1 cellular context compared by ENCODE assay signal in the genomic region with DNA sequence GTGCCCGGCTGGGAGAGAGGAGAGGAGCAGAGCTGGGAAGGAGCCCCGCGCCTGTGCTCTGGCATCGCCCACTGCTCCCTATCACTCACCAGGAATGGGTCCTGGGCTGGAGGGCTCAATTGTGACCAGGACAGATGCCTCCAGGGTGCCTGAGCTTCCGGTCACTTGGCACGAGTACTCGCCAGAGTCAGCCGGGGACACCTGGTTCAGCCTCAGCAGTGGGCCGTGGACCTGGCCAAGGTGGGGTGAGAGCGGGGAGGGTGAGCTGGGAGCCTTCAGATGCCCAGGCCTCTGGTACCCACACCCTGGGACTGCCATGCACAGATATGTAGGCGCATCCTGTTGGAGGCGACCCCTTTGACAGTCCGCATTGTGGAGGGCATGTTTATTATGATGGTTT.
TF ChIP-seq lines count a peak whose summit lies in the region.

No MANE protein-coding gene starts in this region.

TF ChIP-seq in K562, 482 proteins besides CTCF, POLR2A, EP300 and RAD21:
- TF ChIP-seq ILF3 (IDR thresholded peaks at IDR 0.05; ENCODE audit: borderline replicate concordance) (no peak), RAD51 (IDR thresholded peaks at IDR 0.05; ENCODE audit: borderline replicate concordance, low read depth) (no peak), TCF3 (CRISPR knock-in tag; IDR thresholded peaks at IDR 0.05) (no peak), POLR2G (IDR thresholded peaks at IDR 0.05; ENCODE audit: low read depth, low read length) (peak; percentile 24; the same call in 1 of the 2 replicates), ZNF232 (CRISPR knock-in tag; IDR thresholded peaks at IDR 0.05) (no peak)
